Comparison of ENCODE assay signal across 13 cellular contexts in the genomic region with DNA sequence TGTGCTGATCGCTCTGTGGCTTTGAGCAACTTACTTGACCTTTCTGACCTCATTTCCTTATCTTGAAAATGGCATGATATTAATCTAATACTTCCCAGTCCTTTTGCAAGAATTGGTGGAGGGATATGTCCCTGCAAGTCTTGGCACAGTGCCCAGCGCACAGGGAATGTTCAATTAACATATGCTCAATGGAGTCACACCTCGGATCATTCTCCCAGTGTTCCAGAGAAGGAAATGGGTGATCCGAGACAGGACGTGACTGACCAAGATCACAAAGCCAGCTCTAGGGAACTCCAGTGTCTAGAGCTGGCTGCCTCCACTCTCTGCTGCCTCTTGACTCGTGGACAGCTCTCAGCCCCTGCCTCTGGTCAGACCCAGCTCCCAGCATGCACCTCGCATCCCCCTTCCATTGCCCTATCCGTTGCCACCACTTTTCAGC. TPM values are rescaled to one million over a fixed set of nuclear protein-coding genes. Genes with fewer than 3 reads are reported as not detected.
DNase-seq lines count a peak whose midpoint lies in the region; ATAC-seq and TF ChIP-seq lines count a peak whose summit lies in the region.
"Had no signal": no experiment of that assay in that cellular context is flagged by ENCODE, and none has a peak within 500 bp of the region (broad histone marks: within the 10 kb centered on the region; RNA-seq: fewer than 3 reads in every experiment).

No MANE protein-coding gene starts in this region.

- H3K27me3 Mint-ChIP-seq in Caco-2 (ENCODE audit: insufficient read depth, unreplicated experiment): peaks cover 2% of the 10 kb centered on the region
- peaks cover 43% of the 10 kb centered on the region for H3K27me3 Mint-ChIP-seq in activated T-helper 2 cell treated with anti-CD3 and anti-CD28 coated beads, Interferon-gamma antibody, Interleukin-2, Interleukin-4, amounts not matched to agents 10 μg/mL and 5 μg/mL and 100 μg/mL, durations not matched to agents 14 hours and 24 hours and 36 hours (ENCODE audit: low read depth)

- no peak overlapping the region for H3K4me2 ChIP-seq in osteoblast (ENCODE audit: insufficient read depth, low read length)

- H4K20me1 ChIP-seq in osteoblast (ENCODE audit: insufficient read depth, low read length): no peaks in the 10 kb centered on the region

- POLR2A ChIA-PET in Caco-2 (lab: Charles Lee): no interaction called here

- peak overlapping the region in 3 of 4 donors; percentile 82 to 99 (median 88) for H3K27ac ChIP-seq in Peyer's patch
- no peak overlapping the region for H3K27ac ChIP-seq in osteoblast (ENCODE audit: low read depth, low read length)
- no peak overlapping the region for H3K27ac ChIP-seq in WERI-Rb-1
- H3K27ac ChIP-seq: neutrophil had no signal

- H2AFZ ChIP-seq in osteoblast (ENCODE audit: low read length): no peak overlapping the region

- H3K27ac Mint-ChIP-seq in Caco-2 (ENCODE audit: unreplicated experiment): peak overlapping the region; percentile 36
- H3K27ac Mint-ChIP-seq in activated T-helper 2 cell treated with anti-CD3 and anti-CD28 coated beads, Interferon-gamma antibody, Interleukin-2, Interleukin-4, amounts not matched to agents 10 μg/mL and 5 μg/mL and 100 μg/mL, durations not matched to agents 14 hours and 24 hours and 36 hours: no peak overlapping the region

- H3K4me1 Mint-ChIP-seq in Caco-2 (ENCODE audit: low read depth, unreplicated experiment): peaks cover 28% of the 10 kb centered on the region
- H3K4me1 Mint-ChIP-seq in activated T-helper 2 cell treated with anti-CD3 and anti-CD28 coated beads, Interferon-gamma antibody, Interleukin-2, Interleukin-4, amounts not matched to agents 10 μg/mL and 5 μg/mL and 100 μg/mL, durations not matched to agents 14 hours and 24 hours and 36 hours (ENCODE audit: low read depth): peaks cover 12% of the 10 kb centered on the region

- H3K36me3 ChIP-seq in Caco-2 (ENCODE audit: control insufficient read depth, insufficient read depth, low read length) (no peaks in the 10 kb centered on the region), Peyer's patch (no peaks in the 10 kb centered on the region), osteoblast (ENCODE audit: insufficient read depth, low read length) (no peaks in the 10 kb centered on the region), WERI-Rb-1 (no peaks in the 10 kb centered on the region)
- H3K36me3 ChIP-seq: neutrophil had no signal

- H3K27me3 ChIP-seq in Caco-2 (replicated peaks; ENCODE audit: control insufficient read depth, insufficient read depth, low read length) (no peaks in the 10 kb centered on the region), Peyer's patch (no peaks in the 10 kb centered on the region), osteoblast (ENCODE audit: insufficient read depth, low read length) (peaks cover 6% of the 10 kb centered on the region), WERI-Rb-1 (ENCODE audit: insufficient read depth, low read depth, severe bottlenecking) (peaks cover 43% of the 10 kb centered on the region)

- no peaks in the 10 kb centered on the region for H3K9me3 Mint-ChIP-seq in Caco-2 (ENCODE audit: unreplicated experiment)
- H3K9me3 Mint-ChIP-seq in activated T-helper 2 cell treated with anti-CD3 and anti-CD28 coated beads, Interferon-gamma antibody, Interleukin-2, Interleukin-4, amounts not matched to agents 10 μg/mL and 5 μg/mL and 100 μg/mL, durations not matched to agents 14 hours and 24 hours and 36 hours: no peaks in the 10 kb centered on the region
- H3K9me3 Mint-ChIP-seq: central memory CD8-positive, alpha-beta T cell had no signal

- no peaks in the 10 kb centered on the region for H3K9me3 ChIP-seq in Caco-2
- peaks cover 0 to 3% (median 0%) of the 10 kb centered on the region in 4 donors for H3K9me3 ChIP-seq in Peyer's patch
- no peaks in the 10 kb centered on the region for H3K9me3 ChIP-seq in osteoblast (ENCODE audit: low read depth, low read length)
- no peaks in the 10 kb centered on the region for H3K9me3 ChIP-seq in WERI-Rb-1 (ENCODE audit: severe bottlenecking)
- H3K9me3 ChIP-seq: neutrophil had no signal

- H3K79me2 ChIP-seq in osteoblast (ENCODE audit: insufficient read depth, low read length): no peaks in the 10 kb centered on the region

- DNase-seq in Caco-2 (no peak), Peyer's patch (peak in 2 of 3 donors; percentile 86 to 87), Right ventricle myocardium superior (peak; percentile 83), osteoblast (ENCODE audit: insufficient read length, low spot score, missing footprints) (peak; percentile 73), WERI-Rb-1 (no peak)
- no peak for DNase-seq in activated naive CD4-positive, alpha-beta T cell treated with Interleukin-2 at 50 U/mL for 16 hours
- DNase-seq in activated naive CD4-positive, alpha-beta T cell treated with anti-CD3 and anti-CD28 coated beads, Interleukin-2, amount 50 U/mL, for 16 hours: no peak
- no peak for DNase-seq in activated T-helper 2 cell treated with anti-CD3 and anti-CD28 coated beads, Interferon-gamma antibody, Interleukin-2, Interleukin-4, amounts not matched to agents 10 μg/mL and 5 μg/mL and 100 μg/mL, durations not matched to agents 14 hours and 24 hours and 36 hours (ENCODE audit: low spot score)
- DNase-seq: activated CD4-positive, alpha-beta T cell treated with anti-CD3 and anti-CD28 coated beads for 4 hours; activated gamma-delta T cell treated with Interleukin-2 at 50 U/mL for 16 hours; NK-92 treated with Interleukin-12 subunit alpha and Interleukin-12 subunit beta, amount 100 ng/mL, for 24 hours had no signal

- CTCF ChIA-PET in Caco-2 (lab: Charles Lee): no interaction called here

- H3K4me1 ChIP-seq in Caco-2 (peaks cover 23% of the 10 kb centered on the region), Peyer's patch (peaks cover 0 to 34% (median 0%) of the 10 kb centered on the region in 4 donors), osteoblast (ENCODE audit: insufficient read depth, low read length) (peaks cover 10% of the 10 kb centered on the region)

- TF ChIP-seq POLR2A in Peyer's patch (IDR thresholded peaks at IDR 0.05): peak; percentile 52 to 80

- H3K4me3 ChIP-seq in Caco-2 (ENCODE audit: low read depth, low read length) (no peak overlapping the region), Peyer's patch (peak overlapping the region in 2 of 4 donors; percentile 8 to 59), osteoblast (ENCODE audit: insufficient read depth, low read length) (no peak overlapping the region), WERI-Rb-1 (ENCODE audit: low read depth, low read length) (no peak overlapping the region)

- intact Hi-C loops in Caco-2 (cut with micrococcal nuclease; ENCODE audit: unreplicated experiment) (no loop called here), Right ventricle myocardium superior (cut with DNase I) (no loop called here)
- intact Hi-C loops in activated T-helper 2 cell treated with anti-CD3 and anti-CD28 coated beads, Interferon-gamma antibody, Interleukin-2, Interleukin-4, amounts not matched to agents 10 μg/mL and 5 μg/mL and 100 μg/mL, durations not matched to agents 14 hours and 24 hours and 36 hours (cut with micrococcal nuclease): loop anchor here (10.0 kb wide), 1 partner anchor 615 kb away; no protein-coding TSS in a partner anchor

- peaks cover 13% of the 10 kb centered on the region for H3K36me3 Mint-ChIP-seq in Caco-2 (ENCODE audit: insufficient read depth, unreplicated experiment)
- no peaks in the 10 kb centered on the region for H3K36me3 Mint-ChIP-seq in activated T-helper 2 cell treated with anti-CD3 and anti-CD28 coated beads, Interferon-gamma antibody, Interleukin-2, Interleukin-4, amounts not matched to agents 10 μg/mL and 5 μg/mL and 100 μg/mL, durations not matched to agents 14 hours and 24 hours and 36 hours (ENCODE audit: low read depth)

- ATAC-seq in Right ventricle myocardium superior (ENCODE audit: poor library complexity): no peak

- BruUV-seq in Caco-2 (replicated peaks; lab: Mats Ljungman, UMichigan): no TSS peak

- H3K4me3 Mint-ChIP-seq in Caco-2 (ENCODE audit: unreplicated experiment): no peak overlapping the region
- H3K4me3 Mint-ChIP-seq in activated T-helper 2 cell treated with anti-CD3 and anti-CD28 coated beads, Interferon-gamma antibody, Interleukin-2, Interleukin-4, amounts not matched to agents 10 μg/mL and 5 μg/mL and 100 μg/mL, durations not matched to agents 14 hours and 24 hours and 36 hours (ENCODE audit: low read depth): no peak overlapping the region
- H3K4me3 Mint-ChIP-seq: central memory CD8-positive, alpha-beta T cell had no signal

- TF ChIP-seq CTCF in Caco-2 (IDR thresholded peaks at IDR 0.05; ENCODE audit: insufficient read depth in 1 of 2, low read depth in 1 of 2, low read length in 1 of 2, severe bottlenecking in 1 of 2, unreplicated experiment in 1 of 2): no peak
- TF ChIP-seq CTCF in Peyer's patch (IDR thresholded peaks at IDR 0.05): no peak
- TF ChIP-seq CTCF in osteoblast (IDR thresholded peaks at IDR 0.05; ENCODE audit: extremely low read depth, low read depth, low read length): no peak
- no peak for TF ChIP-seq CTCF in WERI-Rb-1 (IDR thresholded peaks at IDR 0.05; ENCODE audit: low read depth, low read length)

RNA-seq across cellular contexts. Expression of gene CDC42EP5, which starts 3.6 kb away (rescaled TPM):
- total RNA-seq in Caco-2 (2022): 7.1 and 8.6 TPM in 2 replicates
- 100 to 1,000 TPM in 1 of 4 donors, 10 to 100 TPM in 3; 38.0 to 133 (median 94.1) TPM for total RNA-seq in Peyer's patch
- 11.6 TPM for total RNA-seq in Right ventricle myocardium superior
- total RNA-seq in osteoblast: 18.8 and 20.3 TPM in 2 replicates
- 1.0 TPM in 1 of 2 replicates, not detected in the other for total RNA-seq in activated T-helper 2 cell treated with anti-CD3 and anti-CD28 coated beads, Interferon-gamma antibody, Interleukin-2, Interleukin-4, amounts not matched to agents 10 μg/mL and 5 μg/mL and 100 μg/mL, durations not matched to agents 14 hours and 24 hours and 36 hours

RNA-seq across cellular contexts. Expression of gene LENG9, which starts 5.9 kb away (rescaled TPM):
- 6.7 and 6.9 TPM in 2 replicates for total RNA-seq in Caco-2 (2022)
- total RNA-seq in Peyer's patch: 10 to 100 TPM; 11.0 to 18.9 (median 15.8) TPM
- 1.1 TPM for total RNA-seq in Right ventricle myocardium superior
- 14.4 and 21.4 TPM in 2 replicates for total RNA-seq in osteoblast
- total RNA-seq in activated T-helper 2 cell treated with anti-CD3 and anti-CD28 coated beads, Interferon-gamma antibody, Interleukin-2, Interleukin-4, amounts not matched to agents 10 μg/mL and 5 μg/mL and 100 μg/mL, durations not matched to agents 14 hours and 24 hours and 36 hours: 7.5 and 8.1 TPM in 2 replicates

RNA-seq across cellular contexts. Expression of gene LENG8, which starts 20.5 kb away (rescaled TPM):
- 143 and 148 TPM in 2 replicates for total RNA-seq in Caco-2 (2022)
- 100 to 1,000 TPM; 154 to 481 (median 360) TPM for total RNA-seq in Peyer's patch
- 56.0 TPM for total RNA-seq in Right ventricle myocardium superior
- total RNA-seq in osteoblast: 40.7 and 42.3 TPM in 2 replicates
- total RNA-seq in activated T-helper 2 cell treated with anti-CD3 and anti-CD28 coated beads, Interferon-gamma antibody, Interleukin-2, Interleukin-4, amounts not matched to agents 10 μg/mL and 5 μg/mL and 100 μg/mL, durations not matched to agents 14 hours and 24 hours and 36 hours: 203 and 209 TPM in 2 replicates

RNA-seq across cellular contexts. Expression of gene LAIR2, which starts 33.1 kb away (rescaled TPM):
- total RNA-seq in Caco-2 (2022): not detected in 2 replicates
- not detected for total RNA-seq in Peyer's patch
- not detected for total RNA-seq in Right ventricle myocardium superior
- total RNA-seq in osteoblast: not detected in 2 replicates
- 76.8 and 77.7 TPM in 2 replicates for total RNA-seq in activated T-helper 2 cell treated with anti-CD3 and anti-CD28 coated beads, Interferon-gamma antibody, Interleukin-2, Interleukin-4, amounts not matched to agents 10 μg/mL and 5 μg/mL and 100 μg/mL, durations not matched to agents 14 hours and 24 hours and 36 hours

RNA-seq across cellular contexts. Expression of gene TTYH1, which starts 54.3 kb away (rescaled TPM):
- not detected in 2 replicates for total RNA-seq in Caco-2 (2022)
- total RNA-seq in Peyer's patch: under 1 TPM in 1 of 4 donors, not detected in 3; 0.35 TPM
- 1.5 TPM for total RNA-seq in Right ventricle myocardium superior
- not detected in 2 replicates for total RNA-seq in osteoblast
- total RNA-seq in activated T-helper 2 cell treated with anti-CD3 and anti-CD28 coated beads, Interferon-gamma antibody, Interleukin-2, Interleukin-4, amounts not matched to agents 10 μg/mL and 5 μg/mL and 100 μg/mL, durations not matched to agents 14 hours and 24 hours and 36 hours: 0.50 TPM in 1 of 2 replicates, not detected in the other

Comparison
In these comparisons a context has a peak if more than half of its experiments do, and no peak if none do; other contexts are left out.
1. DNase-seq: peak in Peyer's patch (2 of 3), Right ventricle myocardium superior (single experiment) and osteoblast (single experiment); none in Caco-2 (0 of 2), activated naive CD4-positive, alpha-beta T cell treated with Interleukin-2 at 50 U/mL for 16 hours (single experiment), activated naive CD4-positive, alpha-beta T cell treated with anti-CD3 and anti-CD28 coated beads, Interleukin-2, amount 50 U/mL, for 16 hours (single experiment), activated T-helper 2 cell treated with anti-CD3 and anti-CD28 coated beads, Interferon-gamma antibody, Interleukin-2, Interleukin-4, amounts not matched to agents 10 μg/mL and 5 μg/mL and 100 μg/mL, durations not matched to agents 14 hours and 24 hours and 36 hours (single experiment) and WERI-Rb-1 (single experiment).
2. H3K27ac ChIP-seq: peak in Peyer's patch (3 of 4); none in osteoblast (single experiment) and WERI-Rb-1 (single experiment).